Comparison of ENCODE assay signal across 20 cellular contexts in the genomic region with DNA sequence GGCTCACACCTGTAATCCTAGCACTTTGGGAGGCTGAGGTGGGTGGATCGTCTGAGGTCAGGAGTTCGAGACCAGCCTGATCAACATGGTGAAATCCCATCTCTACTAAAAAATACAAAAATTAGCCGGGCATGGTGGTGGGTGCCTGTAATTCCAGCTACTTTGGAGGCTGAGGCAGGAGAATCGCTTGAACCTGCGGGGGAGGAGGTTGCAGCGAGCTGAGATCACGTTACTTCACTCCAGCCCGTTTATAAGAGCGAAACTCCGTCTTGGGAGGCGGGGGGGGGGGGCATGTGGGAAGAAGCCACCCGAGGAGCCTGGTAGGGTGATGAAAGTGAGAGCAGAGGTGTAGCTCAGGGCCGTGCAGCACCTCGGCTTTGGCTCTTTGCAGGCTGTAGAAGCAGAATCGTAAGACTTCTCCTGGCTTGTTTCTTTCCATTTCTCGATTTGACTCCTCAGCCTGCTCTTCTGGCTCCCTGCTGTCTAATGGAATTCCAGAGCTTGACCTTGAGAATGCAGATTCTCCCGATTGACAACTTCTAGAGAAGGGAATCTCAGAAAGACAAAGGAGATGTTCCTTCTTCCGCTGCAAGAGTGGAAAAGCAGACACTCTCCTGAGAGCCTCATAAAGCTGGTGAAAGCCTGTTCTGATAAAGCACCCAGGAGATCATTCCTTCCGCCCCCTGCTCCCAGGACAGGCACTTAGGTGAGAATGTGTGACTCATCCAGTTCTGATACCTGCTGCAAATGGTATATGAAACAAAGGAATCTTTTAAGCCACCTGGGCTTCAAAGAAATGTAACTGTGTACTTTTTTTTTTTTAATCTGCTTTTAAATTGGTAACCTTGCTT. TPM values are rescaled to one million over a fixed set of nuclear protein-coding genes. Genes with fewer than 3 reads are reported as not detected.
DNase-seq lines count a peak whose midpoint lies in the region; ATAC-seq, FAIRE-seq and TF ChIP-seq lines count a peak whose summit lies in the region.
"Had no signal": no experiment of that assay in that cellular context is flagged by ENCODE, and none has a peak within 500 bp of the region (broad histone marks: within the 10 kb centered on the region; RNA-seq: fewer than 3 reads in every experiment).

No MANE protein-coding gene starts in this region.

- no peak overlapping the region for H3K27ac Mint-ChIP-seq in central memory CD8-positive, alpha-beta T cell (ENCODE audit: low read depth)
- H3K27ac Mint-ChIP-seq: activated CD8-positive, alpha-beta T cell treated with anti-CD3 and anti-CD28 coated beads for 36 hours had no signal

- no peak for TF ChIP-seq POLR2A in GM12892 (IDR thresholded peaks at IDR 0.05; ENCODE audit: low read depth, low read length)

- H3K4me3 ChIP-seq in mesendoderm (ENCODE audit: low read length), result no peak overlapping the region
- H3K4me3 ChIP-seq: SJCRH30, tibial artery had no signal

- no peaks in the 10 kb centered on the region for H3K79me2 ChIP-seq in mesendoderm (ENCODE audit: control insufficient read depth, insufficient read depth, low read length)

- no peak for ATAC-seq in central memory CD8-positive, alpha-beta T cell (replicated peaks; ENCODE audit: extremely low read depth, poor library complexity, severe bottlenecking)
- no peak for ATAC-seq in HG02884 (IDR thresholded peaks at IDR 0.05; ENCODE audit: unreplicated experiment)
- ATAC-seq: activated CD8-positive, alpha-beta T cell treated with anti-CD3 and anti-CD28 coated beads for 36 hours; left ventricle myocardium superior; naive thymus-derived CD4-positive, alpha-beta T cell had no signal

- peaks cover 5% of the 10 kb centered on the region for H3K4me1 ChIP-seq in mesendoderm (ENCODE audit: control insufficient read depth, low read depth, low read length)
- H3K4me1 ChIP-seq: SJCRH30, tibial artery had no signal

- no peak overlapping the region for H2BK120ac ChIP-seq in mesendoderm (ENCODE audit: low read depth, low read length)

- H2BK5ac ChIP-seq in mesendoderm (ENCODE audit: low read length), result peak overlapping the region; percentile 76

- H3K36me3 Mint-ChIP-seq in central memory CD8-positive, alpha-beta T cell (ENCODE audit: insufficient read depth), result peaks cover 2% of the 10 kb centered on the region

- no peak overlapping the region for H3K23ac ChIP-seq in mesendoderm (ENCODE audit: low read length)

- H3K27me3 Mint-ChIP-seq in central memory CD8-positive, alpha-beta T cell, result no peaks in the 10 kb centered on the region
- H3K27me3 Mint-ChIP-seq: activated CD8-positive, alpha-beta T cell treated with anti-CD3 and anti-CD28 coated beads for 36 hours; naive thymus-derived CD4-positive, alpha-beta T cell had no signal

- no CpG with 5 or more reads among the region's 19 CpGs for WGBS in mesendoderm (ENCODE audit: extremely low coverage, insufficient coverage, low lambda C conversion rate)

- peaks cover 8% of the 10 kb centered on the region for H3K4me1 Mint-ChIP-seq in central memory CD8-positive, alpha-beta T cell

- no peak for FAIRE-seq in GM12892 (lab: Jason Lieb, UNC)
- FAIRE-seq: D721Med, HTR-8/SVneo had no signal

- H3K79me1 ChIP-seq in mesendoderm (ENCODE audit: low read length), result no peaks in the 10 kb centered on the region

- no peak overlapping the region for H4K5ac ChIP-seq in mesendoderm (ENCODE audit: low read length)

- peak overlapping the region; percentile 93 for H3K4ac ChIP-seq in mesendoderm (ENCODE audit: low read depth, low read length)

- peak; percentile 77 for DNase-seq in ELF-1 (ENCODE audit: low read depth, low spot score)
- no peak for DNase-seq in central memory CD8-positive, alpha-beta T cell (ENCODE audit: low spot score in 2 of 2)
- peak; percentile 97 for DNase-seq in mesendoderm
- DNase-seq in T-helper 2 cell, result no peak
- no peak for DNase-seq in NOMO-1 treated with DMSO at 0.1 percent for 48 hours (lab: John Stamatoyannopoulos, UW; ENCODE audit: unreplicated experiment)
- no peak for DNase-seq in GM12892 (ENCODE audit: insufficient read length)
- DNase-seq: activated CD8-positive, alpha-beta T cell treated with anti-CD3 and anti-CD28 coated beads for 36 hours; activated effector memory CD4-positive, alpha-beta T cell treated with Interleukin-2 at 50 U/mL for 16 hours; anterior cingulate cortex; cortex of kidney; left ventricle myocardium superior; MV-4-11; naive thymus-derived CD4-positive, alpha-beta T cell; SJCRH30; tibial artery had no signal

- no peak for TF ChIP-seq RAD21 in Ishikawa (IDR thresholded peaks at IDR 0.05; ENCODE audit: low read depth)

- H3K56ac ChIP-seq in mesendoderm (ENCODE audit: low read length), result peak overlapping the region; percentile 72

- H3K18ac ChIP-seq in mesendoderm (ENCODE audit: low read length), result peak overlapping the region; percentile 69

- H3K36me3 ChIP-seq in mesendoderm (ENCODE audit: control insufficient read depth, insufficient read depth, low read length), result no peaks in the 10 kb centered on the region

- peak overlapping the region; percentile 95 for H3K27ac ChIP-seq in mesendoderm (ENCODE audit: low read depth, low read length)
- H3K27ac ChIP-seq: SJCRH30, tibial artery had no signal

- TF ChIP-seq EP300 in Ishikawa (IDR thresholded peaks at IDR 0.05; ENCODE audit: borderline replicate concordance), result no peak

- no peak overlapping the region for H2AK5ac ChIP-seq in mesendoderm (ENCODE audit: low read length)

- H3K9ac ChIP-seq in mesendoderm (ENCODE audit: low read length), result peak overlapping the region; percentile 50

- H3K9me3 Mint-ChIP-seq in central memory CD8-positive, alpha-beta T cell, result no peaks in the 10 kb centered on the region
- H3K9me3 Mint-ChIP-seq: activated CD8-positive, alpha-beta T cell treated with anti-CD3 and anti-CD28 coated beads for 36 hours had no signal

- no peaks in the 10 kb centered on the region for H3K27me3 ChIP-seq in mesendoderm (ENCODE audit: insufficient read depth, low read length, poor library complexity)
- H3K27me3 ChIP-seq: SJCRH30, tibial artery had no signal

- H3K4me2 ChIP-seq in mesendoderm (ENCODE audit: low read length), result peak overlapping the region; percentile 21

- H2BK15ac ChIP-seq in mesendoderm (replicated peaks; ENCODE audit: low read depth), result no peak overlapping the region

- H4K8ac ChIP-seq in mesendoderm (ENCODE audit: low read depth, low read length), result no peak overlapping the region

- peak overlapping the region; percentile 25 for H3K4me3 Mint-ChIP-seq in central memory CD8-positive, alpha-beta T cell
- H3K4me3 Mint-ChIP-seq: activated CD8-positive, alpha-beta T cell treated with anti-CD3 and anti-CD28 coated beads for 36 hours had no signal

TF ChIP-seq in Ishikawa, 13 proteins besides CTCF, POLR2A, EP300 and RAD21:
- TF ChIP-seq TEAD4 (IDR thresholded peaks at IDR 0.05) (peak; percentile 31; the same call in 1 of the 2 replicates), EGR1 (IDR thresholded peaks at IDR 0.05) (no peak), NFIC (IDR thresholded peaks at IDR 0.05) (no peak), FOXM1 (IDR thresholded peaks at IDR 0.05; ENCODE audit: borderline replicate concordance, low read depth) (no peak), YY1 (IDR thresholded peaks at IDR 0.05; ENCODE audit: low read depth) (no peak)
- TF ChIP-seq, protein P1, sequence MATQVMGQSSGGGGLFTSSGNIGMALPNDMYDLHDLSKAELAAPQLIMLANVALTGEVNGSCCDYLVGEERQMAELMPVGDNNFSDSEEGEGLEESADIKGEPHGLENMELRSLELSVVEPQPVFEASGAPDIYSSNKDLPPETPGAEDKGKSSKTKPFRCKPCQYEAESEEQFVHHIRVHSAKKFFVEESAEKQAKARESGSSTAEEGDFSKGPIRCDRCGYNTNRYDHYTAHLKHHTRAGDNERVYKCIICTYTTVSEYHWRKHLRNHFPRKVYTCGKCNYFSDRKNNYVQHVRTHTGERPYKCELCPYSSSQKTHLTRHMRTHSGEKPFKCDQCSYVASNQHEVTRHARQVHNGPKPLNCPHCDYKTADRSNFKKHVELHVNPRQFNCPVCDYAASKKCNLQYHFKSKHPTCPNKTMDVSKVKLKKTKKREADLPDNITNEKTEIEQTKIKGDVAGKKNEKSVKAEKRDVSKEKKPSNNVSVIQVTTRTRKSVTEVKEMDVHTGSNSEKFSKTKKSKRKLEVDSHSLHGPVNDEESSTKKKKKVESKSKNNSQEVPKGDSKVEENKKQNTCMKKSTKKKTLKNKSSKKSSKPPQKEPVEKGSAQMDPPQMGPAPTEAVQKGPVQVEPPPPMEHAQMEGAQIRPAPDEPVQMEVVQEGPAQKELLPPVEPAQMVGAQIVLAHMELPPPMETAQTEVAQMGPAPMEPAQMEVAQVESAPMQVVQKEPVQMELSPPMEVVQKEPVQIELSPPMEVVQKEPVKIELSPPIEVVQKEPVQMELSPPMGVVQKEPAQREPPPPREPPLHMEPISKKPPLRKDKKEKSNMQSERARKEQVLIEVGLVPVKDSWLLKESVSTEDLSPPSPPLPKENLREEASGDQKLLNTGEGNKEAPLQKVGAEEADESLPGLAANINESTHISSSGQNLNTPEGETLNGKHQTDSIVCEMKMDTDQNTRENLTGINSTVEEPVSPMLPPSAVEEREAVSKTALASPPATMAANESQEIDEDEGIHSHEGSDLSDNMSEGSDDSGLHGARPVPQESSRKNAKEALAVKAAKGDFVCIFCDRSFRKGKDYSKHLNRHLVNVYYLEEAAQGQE (IDR thresholded peaks at IDR 0.05; ENCODE audit: low read depth), result no peak

RNA-seq across cellular contexts. Expression of a gene that starts 26.0 kb away (rescaled TPM):
- 6.2 TPM for polyA plus RNA-seq in mesendoderm (2013, experiment 1 of 2)
- polyA plus RNA-seq in mesendoderm (2013, experiment 2 of 2), result 6.4 TPM
- 58.7 TPM for polyA plus RNA-seq in GM12892 (2012; ENCODE audit: missing spikeins)

RNA-seq across cellular contexts. Expression of a gene that starts 31.2 kb away (rescaled TPM):
- 11.4 TPM for polyA plus RNA-seq in mesendoderm (2013, experiment 1 of 2)
- polyA plus RNA-seq in mesendoderm (2013, experiment 2 of 2), result 10.7 TPM
- polyA plus RNA-seq in GM12892 (2012; ENCODE audit: missing spikeins), result 6.1 TPM

RNA-seq across cellular contexts. Expression of a gene that starts 55.2 kb away (rescaled TPM):
- polyA plus RNA-seq in mesendoderm (2013, experiment 1 of 2), result 0.10 TPM
- polyA plus RNA-seq in mesendoderm (2013, experiment 2 of 2), result 0.11 TPM
- 0.08 TPM for polyA plus RNA-seq in GM12892 (2012; ENCODE audit: missing spikeins)
- polyA plus RNA-seq: esophagus; naive thymus-derived CD4-positive, alpha-beta T cell had no signal

Comparison
In these comparisons a context has a peak if more than half of its experiments do, and no peak if none do; other contexts are left out.
1. DNase-seq: peak in ELF-1 (single experiment) and mesendoderm (single experiment); none in central memory CD8-positive, alpha-beta T cell (0 of 2), T-helper 2 cell (0 of 5), NOMO-1 treated with DMSO at 0.1 percent for 48 hours (single experiment) and GM12892 (single experiment).